Comparison of ENCODE assay signal across 7 cellular contexts in the genomic region with DNA sequence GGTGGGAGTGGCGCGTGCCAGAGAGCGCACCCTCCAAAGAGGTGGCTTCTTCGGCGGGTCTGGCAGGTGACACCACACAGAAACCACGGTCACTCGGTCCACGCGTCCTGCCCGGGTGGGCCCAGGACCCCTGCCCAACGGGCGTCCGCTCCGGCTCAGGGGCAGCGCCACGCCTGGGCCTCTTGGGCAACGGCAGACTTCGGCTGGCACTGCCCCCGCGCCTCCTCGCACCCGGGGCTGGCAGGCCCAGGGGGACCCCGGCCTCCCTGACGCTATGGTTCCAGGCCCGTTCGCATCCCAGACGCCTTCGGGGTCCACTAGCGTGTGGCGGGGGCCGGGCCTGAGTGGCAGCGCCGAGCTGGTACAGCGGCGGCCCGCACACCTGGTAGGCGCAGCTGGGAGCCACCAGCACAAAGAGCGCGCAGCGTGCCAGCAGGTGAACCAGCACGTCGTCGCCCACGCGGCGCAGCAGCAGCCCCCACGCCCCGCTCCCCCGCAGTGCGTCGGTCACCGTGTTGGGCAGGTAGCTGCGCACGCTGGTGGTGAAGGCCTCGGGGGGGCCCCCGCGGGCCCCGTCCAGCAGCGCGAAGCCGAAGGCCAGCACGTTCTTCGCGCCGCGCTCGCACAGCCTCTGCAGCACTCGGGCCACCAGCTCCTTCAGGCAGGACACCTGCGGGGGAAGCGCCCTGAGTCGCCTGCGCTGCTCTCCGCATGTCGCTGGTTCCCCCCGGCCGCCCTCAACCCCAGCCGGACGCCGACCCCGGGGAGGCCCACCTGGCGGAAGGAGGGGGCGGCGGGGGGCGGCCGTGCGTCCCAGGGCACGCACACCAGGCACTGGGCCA. TPM values are rescaled to one million over a fixed set of nuclear protein-coding genes. Genes with fewer than 3 reads are reported as not detected.
DNase-seq lines count a peak whose midpoint lies in the region; ATAC-seq and TF ChIP-seq lines count a peak whose summit lies in the region.

No MANE protein-coding gene starts in this region.

- peaks cover 8% of the 10 kb centered on the region for H3K4me1 Mint-ChIP-seq in activated naive CD8-positive, alpha-beta T cell (ENCODE audit: low read depth)
- H3K4me1 Mint-ChIP-seq in nephron progenitor cell, result peaks cover 10% of the 10 kb centered on the region

- ATAC-seq in HG02885 (IDR thresholded peaks at IDR 0.05; ENCODE audit: poor library complexity, unreplicated experiment), result peak; percentile 36

- H3K27me3 Mint-ChIP-seq in activated naive CD8-positive, alpha-beta T cell, result no peaks in the 10 kb centered on the region
- peaks cover 56% of the 10 kb centered on the region for H3K27me3 Mint-ChIP-seq in nephron progenitor cell (ENCODE audit: low read depth, poor library complexity)

- no peaks in the 10 kb centered on the region for H3K36me3 Mint-ChIP-seq in activated naive CD8-positive, alpha-beta T cell
- no peaks in the 10 kb centered on the region for H3K36me3 Mint-ChIP-seq in nephron progenitor cell (ENCODE audit: low read depth)

- peak overlapping the region; percentile 51 for H3K4me3 Mint-ChIP-seq in activated naive CD8-positive, alpha-beta T cell
- no peak overlapping the region for H3K4me3 Mint-ChIP-seq in nephron progenitor cell

- TF ChIP-seq CTCF in nephron progenitor cell (IDR thresholded peaks at IDR 0.05), result no peak

- H3K27ac Mint-ChIP-seq in activated naive CD8-positive, alpha-beta T cell, result no peak overlapping the region
- no peak overlapping the region for H3K27ac Mint-ChIP-seq in nephron progenitor cell

- DNase-seq in EL, result peak; percentile 30
- peak; percentile 51 for DNase-seq in nephron progenitor cell
- DNase-seq in ureter (ENCODE audit: low spot score), result no peak
- no peak for DNase-seq in GDM1 (lab: John Stamatoyannopoulos, UW)
- DNase-seq in NCI-H187 (lab: John Stamatoyannopoulos, UW), result no peak

- no peaks in the 10 kb centered on the region for H3K9me3 Mint-ChIP-seq in activated naive CD8-positive, alpha-beta T cell (ENCODE audit: low read depth)
- H3K9me3 Mint-ChIP-seq in nephron progenitor cell, result no peaks in the 10 kb centered on the region

RNA-seq across cellular contexts. Expression of gene TERT, which starts 0.7 kb away (rescaled TPM):
- total RNA-seq in ureter, result not detected

RNA-seq across cellular contexts. Expression of gene CLPTM1L, which starts 50.7 kb away (rescaled TPM):
- total RNA-seq in ureter, result 73.4 TPM

Comparison
In these comparisons a context has a peak if more than half of its experiments do, and no peak if none do; other contexts are left out.
1. DNase-seq: peak in EL (single experiment) and nephron progenitor cell (single experiment); none in ureter (single experiment), GDM1 (single experiment) and NCI-H187 (0 of 2).